2 cellular contexts compared by ENCODE assay signal in the genomic region with DNA sequence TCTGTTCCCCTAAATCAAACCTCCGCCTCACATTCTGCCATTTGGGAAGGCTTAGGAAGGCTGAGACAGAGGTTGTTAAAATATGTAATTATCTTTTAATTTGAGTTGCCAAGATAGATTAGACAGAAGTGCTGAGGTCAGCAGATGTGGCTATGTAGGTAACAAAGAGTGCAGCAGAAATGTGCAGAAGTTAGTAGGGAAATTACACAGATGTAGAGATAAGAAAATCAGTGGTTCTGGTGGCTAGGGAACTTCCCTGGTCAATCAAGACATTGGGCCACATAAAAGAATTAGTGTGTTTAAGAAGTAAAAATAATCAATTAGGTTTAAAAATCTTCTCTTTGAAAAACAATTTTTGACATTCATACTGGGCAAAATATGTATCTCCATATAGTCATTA.
TF ChIP-seq lines count a peak whose summit lies in the region.

No MANE protein-coding gene starts in this region.

TF ChIP-seq in GM12878, 131 proteins besides CTCF, POLR2A, EP300 and RAD21:
- peak; percentile 53; the same call in 1 of the 2 replicates for TF ChIP-seq TCF7 (IDR thresholded peaks at IDR 0.05; ENCODE audit: borderline replicate concordance)
- peak; percentile 69 for TF ChIP-seq RUNX3 (IDR thresholded peaks at IDR 0.05; ENCODE audit: low read length)

TF ChIP-seq in HepG2, 621 proteins besides CTCF, POLR2A, EP300 and RAD21:
- TF ChIP-seq MAFK (conservative IDR thresholded peaks at IDR 0.05 in 1 of 2, IDR thresholded peaks at IDR 0.05 in 1 of 2; ENCODE audit: low read length in 2 of 2) (peak; percentile 73 to 88), MAFF (IDR thresholded peaks at IDR 0.05; ENCODE audit: low read depth, low read length) (peak; percentile 82)
